In the genomic region with DNA sequence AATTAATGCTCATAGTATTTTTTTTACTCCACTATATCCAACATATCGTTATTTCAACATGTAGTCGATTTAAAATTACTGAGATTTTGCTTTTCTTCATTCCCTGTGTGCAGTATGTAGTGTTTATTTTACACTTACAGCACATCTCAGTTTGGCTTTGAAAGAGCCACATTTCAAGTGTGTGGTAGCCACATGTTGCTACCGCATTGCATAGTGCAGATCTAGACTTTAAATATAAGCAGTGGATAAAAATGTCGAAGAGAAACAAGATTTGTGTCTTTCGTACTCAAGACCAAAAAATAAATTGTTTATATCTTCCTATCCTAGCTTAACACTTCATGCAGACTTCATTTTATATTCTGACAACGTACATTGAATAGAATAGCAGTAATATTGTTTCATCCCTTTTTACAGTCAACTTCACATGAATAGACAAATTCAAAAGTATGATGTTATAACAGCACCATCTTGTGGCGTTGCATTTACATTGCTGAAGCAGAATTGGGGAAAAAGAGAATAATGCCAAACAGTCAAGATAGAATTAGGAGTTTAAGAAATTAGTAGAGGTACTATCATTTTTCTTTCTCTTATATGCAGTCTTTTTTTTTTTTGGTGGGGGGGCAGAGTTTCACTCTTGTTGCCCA, we compare ENCODE assay signal across 9 cellular contexts. TPM values are rescaled to one million over a fixed set of nuclear protein-coding genes. Genes with fewer than 3 reads are reported as not detected.
A peak's percentile ranks its signal among the peaks of the same experiment; 100 is the strongest.
DNase-seq lines count a peak whose midpoint lies in the region; ATAC-seq and TF ChIP-seq lines count a peak whose summit lies in the region.
"Had no signal": no experiment of that assay in that cellular context is flagged by ENCODE, and none has a peak within 500 bp of the region (broad histone marks: within the 10 kb centered on the region; RNA-seq: fewer than 3 reads in every experiment).

No MANE protein-coding gene starts in this region.

- ATAC-seq in activated CD4-positive, CD25-positive, alpha-beta regulatory T cell treated with anti-CD3 and anti-CD28 coated beads, Interleukin-2, amount 50 U/mL, for 24 hours = no peak

- H3K4me1 Mint-ChIP-seq in chondrocyte (ENCODE audit: low read depth) = peaks cover 8% of the 10 kb centered on the region
- peaks cover 4% of the 10 kb centered on the region for H3K4me1 Mint-ChIP-seq in neural crest cell

- H3K9me3 Mint-ChIP-seq in chondrocyte (ENCODE audit: low read depth) (no peaks in the 10 kb centered on the region), neural crest cell (peaks cover 2% of the 10 kb centered on the region)

- H3K27me3 Mint-ChIP-seq in chondrocyte (ENCODE audit: low read depth) (peaks cover 2% of the 10 kb centered on the region), neural crest cell (ENCODE audit: low read depth) (peaks cover 19% of the 10 kb centered on the region)

- TF ChIP-seq CTCF in chondrocyte (IDR thresholded peaks at IDR 0.05) (peak; percentile 84), neural crest cell (conservative IDR thresholded peaks at IDR 0.05) (peak; percentile 67)

- peak; percentile 17 to 20 for DNase-seq in SHP77 (lab: John Stamatoyannopoulos, UW)
- DNase-seq in SHP77 treated with DMSO at 0.1 percent for 48 hours (lab: John Stamatoyannopoulos, UW) = no peak
- DNase-seq in NCI-H1105 (lab: John Stamatoyannopoulos, UW) = peak; percentile 3
- DNase-seq in chondrocyte (ENCODE audit: low spot score) = no peak
- DNase-seq in neural crest cell (ENCODE audit: low read depth, low spot score) = no peak
- DNase-seq in activated CD4-positive, alpha-beta T cell treated with anti-CD3 and anti-CD28 coated beads, Interleukin-2, amount 50 U/mL, for 48 hours = no peak
- no peak for DNase-seq in activated CD4-positive, alpha-beta T cell treated with anti-CD3 and anti-CD28 coated beads for 1 hour

- H3K36me3 Mint-ChIP-seq in chondrocyte (ENCODE audit: low read depth) = no peaks in the 10 kb centered on the region
- no peaks in the 10 kb centered on the region for H3K36me3 Mint-ChIP-seq in neural crest cell (ENCODE audit: low read depth)
- H3K36me3 Mint-ChIP-seq: activated naive CD8-positive, alpha-beta T cell had no signal

- no peak overlapping the region for H3K4me3 Mint-ChIP-seq in chondrocyte (ENCODE audit: unreplicated experiment)
- no peak overlapping the region for H3K4me3 Mint-ChIP-seq in neural crest cell
- H3K4me3 Mint-ChIP-seq: activated naive CD8-positive, alpha-beta T cell had no signal

- no peak overlapping the region for H3K27ac Mint-ChIP-seq in chondrocyte (ENCODE audit: unreplicated experiment)
- H3K27ac Mint-ChIP-seq in neural crest cell (ENCODE audit: unreplicated experiment) = no peak overlapping the region
- H3K27ac Mint-ChIP-seq: activated naive CD8-positive, alpha-beta T cell had no signal

RNA-seq across cellular contexts. Expression of a gene that starts 29.9 kb away (rescaled TPM):
- total RNA-seq in chondrocyte (6.8 to 10.8 TPM (median 7.3 TPM) in 3 replicates), neural crest cell (56.3 TPM in 2 replicates)

RNA-seq across cellular contexts. Expression of a gene that starts 49.5 kb away (rescaled TPM):
- total RNA-seq in chondrocyte = 16.5 to 17.6 TPM (median 17.1 TPM) in 3 replicates
- total RNA-seq in neural crest cell = 22.5 and 23.2 TPM in 2 replicates

Comparison
In these comparisons a context has a peak if more than half of its experiments do, and no peak if none do; other contexts are left out.
1. DNase-seq: peak in SHP77 (2 of 2) and NCI-H1105 (single experiment); none in SHP77 treated with DMSO at 0.1 percent for 48 hours (single experiment), chondrocyte (single experiment), neural crest cell (single experiment), activated CD4-positive, alpha-beta T cell treated with anti-CD3 and anti-CD28 coated beads, Interleukin-2, amount 50 U/mL, for 48 hours (0 of 2) and activated CD4-positive, alpha-beta T cell treated with anti-CD3 and anti-CD28 coated beads for 1 hour (single experiment).